Comparison of ENCODE assay signal across 1 cellular context in the genomic region with DNA sequence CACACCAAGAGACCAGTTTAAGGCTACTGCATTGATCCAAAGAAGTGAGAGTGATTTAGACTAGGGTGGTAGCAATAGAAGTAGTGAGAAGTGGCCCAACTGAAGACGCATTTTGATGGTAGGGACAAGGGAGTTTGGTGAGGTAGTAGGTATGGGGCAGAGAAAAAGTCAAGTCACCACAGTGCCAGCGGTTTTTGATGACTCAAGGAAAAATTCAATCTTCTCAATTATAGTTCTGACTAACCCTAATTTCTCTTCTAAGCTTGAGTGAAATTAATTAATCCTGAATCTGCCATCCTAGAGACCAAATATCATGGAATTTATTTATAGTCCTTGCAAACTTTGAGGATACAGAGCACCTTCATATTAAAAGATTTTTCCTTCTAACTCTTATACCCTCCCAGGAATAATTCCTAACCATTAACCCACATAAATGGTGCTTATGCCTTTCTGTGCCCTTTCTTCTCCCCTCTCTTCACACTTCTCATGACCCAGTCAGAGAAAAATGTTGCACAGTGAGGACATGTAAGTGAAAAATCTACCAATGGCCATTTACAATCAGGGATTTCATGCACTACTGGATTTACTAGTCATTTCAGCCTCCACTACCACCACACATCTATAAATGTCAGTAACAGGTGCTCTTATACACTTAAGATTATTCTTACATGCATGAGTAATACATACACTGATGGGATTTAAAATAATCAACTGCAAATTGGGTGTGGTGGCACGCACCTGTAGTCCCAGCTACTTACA.
TF ChIP-seq lines count a peak whose summit lies in the region.

No MANE protein-coding gene starts in this region.

TF ChIP-seq in K562, 482 proteins besides CTCF, POLR2A, EP300 and RAD21:
- no peak for TF ChIP-seq CEBPG (CRISPR knock-in tag; IDR thresholded peaks at IDR 0.05)
- no peak for TF ChIP-seq CEBPG (tag; conservative IDR thresholded peaks at IDR 0.05 in 1 of 2, IDR thresholded peaks at IDR 0.05 in 1 of 2)
- peak; percentile 40; the same call in 1 of the 2 replicates for TF ChIP-seq ZNF316 (IDR thresholded peaks at IDR 0.05)
